21 cellular contexts compared by ENCODE assay signal in genomic region chr3:9213019-9213646, GRCh38. TPM values are rescaled to one million over a fixed set of nuclear protein-coding genes. Genes with fewer than 3 reads are reported as not detected.
A peak's percentile ranks its signal among the peaks of the same experiment; 100 is the strongest.
DNase-seq lines count a peak whose midpoint lies in the region; ATAC-seq and TF ChIP-seq lines count a peak whose summit lies in the region.
"Had no signal": no experiment of that assay in that cellular context is flagged by ENCODE, and none has a peak within 500 bp of the region (broad histone marks: within the 10 kb centered on the region; RNA-seq: fewer than 3 reads in every experiment).

No MANE protein-coding gene starts in this region.

- H3K4me3 ChIP-seq in gastroesophageal sphincter: no peak overlapping the region
- H3K4me3 ChIP-seq: adrenal gland, heart right ventricle, tibial nerve had no signal

- intact Hi-C loops in cardiac septum (cut with DNase I): no loop called here

- H3K27ac ChIP-seq in gastroesophageal sphincter: no peak overlapping the region
- H3K27ac ChIP-seq: adrenal gland, heart right ventricle, tibial nerve had no signal

- DNase-seq in COLO668 (lab: John Stamatoyannopoulos, UW; ENCODE audit: unreplicated experiment): peak; percentile 54
- peak; percentile 39 for DNase-seq in G401 (ENCODE audit: low spot score)
- DNase-seq in NCI-H128 (lab: John Stamatoyannopoulos, UW; ENCODE audit: unreplicated experiment): peak; percentile 13
- DNase-seq in SHP77 treated with DMSO at 0.1 percent for 48 hours (lab: John Stamatoyannopoulos, UW): peak; percentile 4
- DNase-seq in glomerular visceral epithelial cell (ENCODE audit: extremely low spot score): no peak
- DNase-seq in cardiac septum (ENCODE audit: low spot score): no peak
- DNase-seq: activated CD4-positive, alpha-beta T cell treated with anti-CD3 and anti-CD28 coated beads for 48 hours; activated naive CD4-positive, alpha-beta T cell; activated T-cell treated with anti-CD3 and anti-CD28 coated beads, Interleukin-2, amount 50 U/mL, for 4 hours; adrenal gland; C1 segment of cervical spinal cord; effector CD8-positive, alpha-beta T cell; GF-D8; H7; heart right ventricle; NCI-H446 treated with DMSO at 0.1 percent for 48 hours; stimulated activated CD4-positive, alpha-beta T cell treated with anti-CD3 and anti-CD28 coated beads, Interleukin-15, amount 100 ng/mL, for 24 hours; T-helper 17 cell had no signal

- no peaks in the 10 kb centered on the region for H3K4me1 ChIP-seq in gastroesophageal sphincter

- TF ChIP-seq EP300 in gastroesophageal sphincter (IDR thresholded peaks at IDR 0.05): no peak

- no peak for TF ChIP-seq POLR2A in gastroesophageal sphincter (IDR thresholded peaks at IDR 0.05)

- no peaks in the 10 kb centered on the region for H3K27me3 ChIP-seq in gastroesophageal sphincter
- H3K27me3 ChIP-seq: adrenal gland, heart right ventricle, tibial nerve had no signal

- WGBS in gastroesophageal sphincter (ENCODE audit: low coverage in 1 of 2), 2 donors: 93 to 100% methylated on average over 1 to 4 of the region's 5 CpGs

- no peaks in the 10 kb centered on the region for H3K36me3 ChIP-seq in gastroesophageal sphincter
- H3K36me3 ChIP-seq: adrenal gland, heart right ventricle, tibial nerve had no signal

- in situ Hi-C loops in G401 (cut with HindIII; ENCODE audit: low sequenced_read_pairs): no loop called here

- ATAC-seq in gastroesophageal sphincter (no peak), GM18909 (IDR thresholded peaks at IDR 0.05; ENCODE audit: poor library complexity, unreplicated experiment) (no peak)
- ATAC-seq: activated T-cell treated with anti-CD3 and anti-CD28 coated beads, Interleukin-2, amount 50 U/mL, for 4 hours; heart right ventricle; T-helper 17 cell had no signal

- no peaks in the 10 kb centered on the region for H3K9me3 ChIP-seq in gastroesophageal sphincter
- H3K9me3 ChIP-seq: adrenal gland, heart right ventricle, tibial nerve had no signal

- no peak for TF ChIP-seq CTCF in gastroesophageal sphincter (IDR thresholded peaks at IDR 0.05)

RNA-seq across cellular contexts. Expression of gene SRGAP3, which starts 36.3 kb away (rescaled TPM):
- 0.18 and 0.37 TPM in 2 replicates for total RNA-seq in G401 (2014; rRNA removed; shearing (Covaris generic))
- 1 to 10 TPM; 2.0 to 6.9 (median 4.8) TPM for total RNA-seq in gastroesophageal sphincter
- 10.1 TPM for total RNA-seq in cardiac septum

Comparison
In these comparisons a context has a peak if more than half of its experiments do, and no peak if none do; other contexts are left out.
1. DNase-seq: peak in COLO668 (single experiment), G401 (single experiment), NCI-H128 (single experiment) and SHP77 treated with DMSO at 0.1 percent for 48 hours (single experiment); none in glomerular visceral epithelial cell (single experiment) and cardiac septum (single experiment).